In genomic region chr11:66334605-66335442, GRCh38 we compare ENCODE assay signal across 7 cellular contexts. TPM values are rescaled to one million over a fixed set of nuclear protein-coding genes. Genes with fewer than 3 reads are reported as not detected.
DNase-seq lines count a peak whose midpoint lies in the region; ATAC-seq, FAIRE-seq and TF ChIP-seq lines count a peak whose summit lies in the region.
"Had no signal": no experiment of that assay in that cellular context is flagged by ENCODE, and none has a peak within 500 bp of the region (broad histone marks: within the 10 kb centered on the region; RNA-seq: fewer than 3 reads in every experiment).

No MANE protein-coding gene starts in this region.

- H3K36me3 ChIP-seq in esophagus (ENCODE audit: control insufficient read depth in 2 of 2, insufficient read depth in 2 of 2, low read length in 1 of 2): peaks cover 0 to 31% of the 10 kb centered on the region in 2 donors
- H3K36me3 ChIP-seq in thoracic aorta: peaks cover 10% of the 10 kb centered on the region

- DNase-seq in activated T-cell treated with anti-CD3 and anti-CD28 coated beads, Interleukin-2, amount 50 U/mL, for 72 hours: no peak
- DNase-seq in activated T-cell treated with anti-CD3 and anti-CD28 coated beads, Interleukin-2, amount 50 U/mL, for 48 hours: no peak
- DNase-seq in thoracic aorta (ENCODE audit: low spot score) (no peak), HT-29 (ENCODE audit: low spot score) (no peak), D721Med (ENCODE audit: insufficient read length, low spot score) (no peak)
- DNase-seq: stimulated activated naive CD8-positive, alpha-beta T cell treated with anti-CD3 and anti-CD28 coated beads, Interleukin-15, amount 100 ng/mL, for 72 hours had no signal

- peaks cover 0 to 1% of the 10 kb centered on the region in 2 donors for H3K36me3 Mint-ChIP-seq in activated T-cell treated with anti-CD3 and anti-CD28 coated beads, Interleukin-2, amount 50 U/mL, for 72 hours (ENCODE audit: insufficient read depth in 2 of 2)

- peaks cover 24% of the 10 kb centered on the region for H3K4me1 Mint-ChIP-seq in activated T-cell treated with anti-CD3 and anti-CD28 coated beads, Interleukin-2, amount 50 U/mL, for 72 hours (ENCODE audit: low read depth)

- ATAC-seq in activated T-cell treated with anti-CD3 and anti-CD28 coated beads, Interleukin-2, amount 50 U/mL, for 72 hours (replicated peaks in 1 of 2): no peak
- no peak for ATAC-seq in thoracic aorta (ENCODE audit: insufficient number of reproducible peaks, low FRiP score, low read depth)
- ATAC-seq: stimulated activated naive CD8-positive, alpha-beta T cell treated with anti-CD3 and anti-CD28 coated beads, Interleukin-15, amount 100 ng/mL, for 72 hours had no signal

- H3K27ac ChIP-seq in esophagus (ENCODE audit: low read depth in 2 of 2, low read length in 1 of 2) (peak overlapping the region in 1 of 2 donors; percentile 87), thoracic aorta (no peak overlapping the region)

- no peak overlapping the region for H3K27ac Mint-ChIP-seq in activated T-cell treated with anti-CD3 and anti-CD28 coated beads, Interleukin-2, amount 50 U/mL, for 72 hours
- H3K27ac Mint-ChIP-seq: stimulated activated naive CD8-positive, alpha-beta T cell treated with anti-CD3 and anti-CD28 coated beads, Interleukin-15, amount 100 ng/mL, for 72 hours had no signal

- 51 to 63% methylated on average over 41 to 42 of the region's 42 CpGs for WGBS in esophagus, 2 donors

- H3K4me3 Mint-ChIP-seq in activated T-cell treated with anti-CD3 and anti-CD28 coated beads, Interleukin-2, amount 50 U/mL, for 72 hours: peak overlapping the region; percentile 4 to 46

- TF ChIP-seq CTCF in thoracic aorta (IDR thresholded peaks at IDR 0.05): no peak
- no peak for TF ChIP-seq CTCF in D721Med (IDR thresholded peaks at IDR 0.05; ENCODE audit: insufficient read depth, missing control alignments)

- H3K4me3 ChIP-seq in esophagus (ENCODE audit: low read depth in 1 of 2, low read length in 2 of 2) (peak overlapping the region; percentile 63 to 66), thoracic aorta (peak overlapping the region; percentile 83)

- no peaks in the 10 kb centered on the region for H3K27me3 Mint-ChIP-seq in activated T-cell treated with anti-CD3 and anti-CD28 coated beads, Interleukin-2, amount 50 U/mL, for 72 hours (ENCODE audit: low read depth)
- H3K27me3 Mint-ChIP-seq: stimulated activated naive CD8-positive, alpha-beta T cell treated with anti-CD3 and anti-CD28 coated beads, Interleukin-15, amount 100 ng/mL, for 72 hours had no signal

- no peaks in the 10 kb centered on the region for H3K27me3 ChIP-seq in esophagus (ENCODE audit: control insufficient read depth in 1 of 2, insufficient read depth in 2 of 2, low read length in 2 of 2)
- no peaks in the 10 kb centered on the region for H3K27me3 ChIP-seq in thoracic aorta (replicated peaks; ENCODE audit: insufficient read depth)

- no peaks in the 10 kb centered on the region for H3K9me3 ChIP-seq in esophagus (ENCODE audit: control insufficient read depth in 2 of 2, insufficient read depth in 1 of 2, low read depth in 1 of 2, low read length in 1 of 2)
- no peaks in the 10 kb centered on the region for H3K9me3 ChIP-seq in thoracic aorta

- H3K9me3 Mint-ChIP-seq in activated T-cell treated with anti-CD3 and anti-CD28 coated beads, Interleukin-2, amount 50 U/mL, for 72 hours: no peaks in the 10 kb centered on the region
- H3K9me3 Mint-ChIP-seq: stimulated activated naive CD8-positive, alpha-beta T cell treated with anti-CD3 and anti-CD28 coated beads, Interleukin-15, amount 100 ng/mL, for 72 hours had no signal

- no peak for FAIRE-seq in D721Med (lab: Jason Lieb, UNC)

- H3K4me1 ChIP-seq in esophagus (ENCODE audit: control insufficient read depth in 2 of 2, insufficient read depth in 2 of 2, low read length in 1 of 2) (peaks cover 8 to 47% of the 10 kb centered on the region in 2 donors), thoracic aorta (ENCODE audit: control insufficient read depth in 1 of 2, low read depth in 2 of 2) (peaks cover 13 to 20% of the 10 kb centered on the region in 2 donors)

RNA-seq across cellular contexts. Expression of gene RIN1, which starts 1.4 kb away (rescaled TPM):
- total RNA-seq in activated T-cell treated with anti-CD3 and anti-CD28 coated beads, Interleukin-2, amount 50 U/mL, for 72 hours: 1 to 10 TPM; 1.8 to 2.8 TPM
- 10 to 100 TPM; 18.1 to 27.3 TPM for polyA plus RNA-seq in esophagus
- 1 to 10 TPM; 7.7 to 7.8 TPM for total RNA-seq in thoracic aorta
- 18.8 and 21.0 TPM in 2 replicates for total RNA-seq in HT-29 (2014; rRNA removed; shearing (Covaris generic))

RNA-seq across cellular contexts. Expression of gene BRMS1, which starts 10.1 kb away (rescaled TPM):
- total RNA-seq in activated T-cell treated with anti-CD3 and anti-CD28 coated beads, Interleukin-2, amount 50 U/mL, for 72 hours: 10 to 100 TPM; 41.4 to 46.4 TPM
- 10 to 100 TPM; 44.1 to 49.9 TPM for polyA plus RNA-seq in esophagus
- 10 to 100 TPM; 35.0 to 48.1 TPM for total RNA-seq in thoracic aorta
- total RNA-seq in HT-29 (2014; rRNA removed; shearing (Covaris generic)): 74.9 and 92.2 TPM in 2 replicates

RNA-seq across cellular contexts. Expression of gene B4GAT1, which starts 12.6 kb away (rescaled TPM):
- 1 to 10 TPM; 6.3 to 8.3 TPM for total RNA-seq in activated T-cell treated with anti-CD3 and anti-CD28 coated beads, Interleukin-2, amount 50 U/mL, for 72 hours
- polyA plus RNA-seq in esophagus: 1 to 10 TPM; 4.9 to 7.0 TPM
- 10 to 100 TPM; 15.7 to 34.1 TPM for total RNA-seq in thoracic aorta
- total RNA-seq in HT-29 (2014; rRNA removed; shearing (Covaris generic)): 26.8 and 30.5 TPM in 2 replicates

RNA-seq across cellular contexts. Expression of gene CD248, which starts 18.0 kb away (rescaled TPM):
- total RNA-seq in activated T-cell treated with anti-CD3 and anti-CD28 coated beads, Interleukin-2, amount 50 U/mL, for 72 hours: 1 to 10 TPM; 3.0 to 3.9 TPM
- 1 to 10 TPM; 1.4 to 3.3 TPM for polyA plus RNA-seq in esophagus
- 10 to 100 TPM; 22.9 to 32.4 TPM for total RNA-seq in thoracic aorta
- total RNA-seq in HT-29 (2014; rRNA removed; shearing (Covaris generic)): not detected in 2 replicates

RNA-seq across cellular contexts. Expression of gene SLC29A2, which starts 36.7 kb away (rescaled TPM):
- 1 to 10 TPM; 3.3 to 3.6 TPM for total RNA-seq in activated T-cell treated with anti-CD3 and anti-CD28 coated beads, Interleukin-2, amount 50 U/mL, for 72 hours
- polyA plus RNA-seq in esophagus: 1 to 10 TPM; 4.7 to 7.8 TPM
- total RNA-seq in thoracic aorta: 1 to 10 TPM; 2.5 to 3.0 TPM
- total RNA-seq in HT-29 (2014; rRNA removed; shearing (Covaris generic)): 40.3 and 44.9 TPM in 2 replicates
